8 cellular contexts compared by ENCODE assay signal in genomic region chr4:81214518-81215218, GRCh38. TPM values are rescaled to one million over a fixed set of nuclear protein-coding genes. Genes with fewer than 3 reads are reported as not detected.
DNase-seq lines count a peak whose midpoint lies in the region; ATAC-seq and TF ChIP-seq lines count a peak whose summit lies in the region.

No MANE protein-coding gene starts in this region.

- H3K4me1 ChIP-seq in lung (ENCODE audit: control insufficient read depth in 2 of 2, insufficient read depth in 2 of 2, low read length in 2 of 2) (peaks cover 0 to 6% of the 10 kb centered on the region in 2 donors), upper lobe of right lung (no peaks in the 10 kb centered on the region)

- H3K27me3 ChIP-seq in lung (ENCODE audit: control insufficient read depth, insufficient read depth), result no peaks in the 10 kb centered on the region
- no peaks in the 10 kb centered on the region for H3K27me3 ChIP-seq in upper lobe of right lung

- POLR2A ChIA-PET in AG04449 (lab: Yijun Ruan, JAX), result no interaction called here

- H3K4me3 ChIP-seq in AG04449 (ENCODE audit: low read depth, low read length) (peak overlapping the region; percentile 49), HFF-Myc (replicated peaks; ENCODE audit: low read depth, low read length) (peak overlapping the region; percentile 25), cardiac fibroblast (replicated peaks in 1 of 2; ENCODE audit: low read depth in 2 of 2, low read length in 2 of 2) (peak overlapping the region; percentile 60 to 65), lung (peak overlapping the region; percentile 46), upper lobe of right lung (peak overlapping the region; percentile 48)

- no peak for DNase-seq in AG04449 (ENCODE audit: low read depth, low spot score)
- DNase-seq in HFF-Myc (ENCODE audit: extremely low read depth, low read depth), result no peak
- DNase-seq in cardiac fibroblast (ENCODE audit: low read depth in 2 of 2), result peak; percentile 46 to 50
- DNase-seq in lung (ENCODE audit: low spot score), result peak; percentile 38
- peak; percentile 70 for DNase-seq in upper lobe of right lung
- DNase-seq in cerebellar nuclear complex (lab: John Stamatoyannopoulos, UW), result no peak
- no peak for DNase-seq in T1000 (lab: John Stamatoyannopoulos, UW)

- H3K36me3 ChIP-seq in lung (ENCODE audit: control insufficient read depth in 2 of 2, insufficient read depth in 2 of 2, low read length in 2 of 2) (no peaks in the 10 kb centered on the region), upper lobe of right lung (no peaks in the 10 kb centered on the region)

- intact Hi-C loops in upper lobe of right lung (cut with DNase I), result no loop called here

- peak overlapping the region in 1 of 2 donors; percentile 26 for H3K27ac ChIP-seq in lung (ENCODE audit: low read depth in 1 of 2, low read length in 1 of 2)
- H3K27ac ChIP-seq in upper lobe of right lung, result peak overlapping the region; percentile 36

- peak; percentile 60 for ATAC-seq in lung (ENCODE audit: insufficient read depth, low FRiP score)
- peak; percentile 75 for ATAC-seq in upper lobe of right lung
- ATAC-seq in HG02623 (IDR thresholded peaks at IDR 0.05; ENCODE audit: unreplicated experiment), result no peak

- CTCF ChIA-PET in AG04449 (lab: Yijun Ruan, JAX), result interaction anchor here (0.7 kb wide), 1 partner anchor 145 kb away, joined by 3 read pairs; no protein-coding TSS in a partner anchor

- peaks cover 0 to 6% of the 10 kb centered on the region in 2 donors for H3K9me3 ChIP-seq in lung (ENCODE audit: control insufficient read depth in 2 of 2, insufficient read depth in 1 of 2, low read length in 1 of 2)
- H3K9me3 ChIP-seq in upper lobe of right lung, result no peaks in the 10 kb centered on the region

- TF ChIP-seq CTCF in AG04449 (IDR thresholded peaks at IDR 0.05; ENCODE audit: insufficient read depth, low read length, missing control alignments) (no peak), HFF-Myc (IDR thresholded peaks at IDR 0.05; ENCODE audit: low read depth, low read length, missing control alignments) (no peak), cardiac fibroblast (IDR thresholded peaks at IDR 0.05; ENCODE audit: low read depth, low read length) (no peak), lung (IDR thresholded peaks at IDR 0.05; ENCODE audit: control extremely low read depth, extremely low read depth) (no peak), upper lobe of right lung (IDR thresholded peaks at IDR 0.05) (no peak)

- 2% methylated on average over 50 to 74 of the region's 74 CpGs for WGBS in lung, 2 donors

RNA-seq across cellular contexts. Expression of gene PRKG2, which starts 0.4 kb away (rescaled TPM):
- total RNA-seq in lung, result 1 to 10 TPM; 3.3 to 4.2 TPM
- polyA plus RNA-seq in lung, result 1 to 10 TPM in 1 of 2 donors, under 1 TPM in 1; 0.06 to 2.1 TPM
- 8.1 TPM for total RNA-seq in upper lobe of right lung

Comparison
In these comparisons a context has a peak if more than half of its experiments do, and no peak if none do; other contexts are left out.
1. DNase-seq: peak in cardiac fibroblast (2 of 2), lung (single experiment) and upper lobe of right lung (single experiment); none in AG04449 (single experiment), HFF-Myc (single experiment), cerebellar nuclear complex (0 of 2) and T1000 (single experiment).
2. Peak in every context shown above with its lines, with median percentiles within 50 percentile points of each other: H3K4me3 ChIP-seq.